Comparison of ENCODE assay signal across 28 cellular contexts in genomic region chr1:191086910-191087309, GRCh38.
"Had no signal": no experiment of that assay in that cellular context is flagged by ENCODE, and none has a peak within 500 bp of the region (broad histone marks: within the 10 kb centered on the region; RNA-seq: fewer than 3 reads in every experiment).

No MANE protein-coding gene starts in this region.

- H3K4me2 ChIP-seq: neural progenitor cell, smooth muscle cell had no signal

- ATAC-seq: natural killer cell; psoas muscle; right cardiac atrium; sciatic nerve; stimulated activated memory B cell treated with anti-CD40 and anti-IgM and Interleukin-4, amounts not matched to agents 10 μg/mL and 1 μg/mL and 100 μg/mL, for 72 hours; stimulated activated naive CD8-positive, alpha-beta T cell treated with anti-CD3 and anti-CD28 coated beads, Interleukin-15, amount 100 ng/mL, for 72 hours; stimulated activated naive CD8-positive, alpha-beta T cell treated with anti-CD3 and anti-CD28 coated beads, Interleukin-15, Interleukin-2, amounts not matched to agents 100 U/mL and 50 U/mL, for 24 hours; upper lobe of right lung had no signal

- H3K9me3 ChIP-seq: ovary, psoas muscle, suprapubic skin, testis, tibial artery, upper lobe of right lung, uterus had no signal

- DNase-seq: natural killer cell; occipital lobe; ovary; posterior cingulate gyrus; psoas muscle; right cardiac atrium; spleen; stimulated activated CD4-positive, alpha-beta T cell treated with anti-CD3 and anti-CD28 coated beads, Interleukin-12 subunit alpha, Interleukin-12 subunit beta, amount 100 ng/mL, for 4 hours; stimulated activated CD4-positive, alpha-beta T cell treated with anti-CD3 and anti-CD28 coated beads, Interleukin-1b, Interleukin-23, amount 100 ng/mL, for 48 hours; stimulated activated CD4-positive, alpha-beta T cell treated with anti-CD3 and anti-CD28 coated beads, Interleukin-4, amount 100 ng/mL, for 1 hour; stimulated activated CD4-positive, alpha-beta T cell treated with anti-CD3 and anti-CD28 coated beads, Interleukin-4, amount 100 ng/mL, for 4 hours; stimulated activated CD8-positive, alpha-beta memory T cell treated with anti-CD3 and anti-CD28 coated beads, Interleukin-4, amount 100 ng/mL, for 48 hours; stimulated activated naive CD4-positive, alpha-beta T cell; stimulated activated naive CD8-positive, alpha-beta T cell treated with anti-CD3 and anti-CD28 coated beads, Interleukin-15, amount 100 ng/mL, for 72 hours; stimulated activated naive CD8-positive, alpha-beta T cell treated with anti-CD3 and anti-CD28 coated beads, Interleukin-15, Interleukin-2, amounts not matched to agents 100 U/mL and 50 U/mL, for 24 hours; substantia nigra; testis; tibial artery; transverse colon; upper lobe of right lung; uterus had no signal

- H3K79me2 ChIP-seq: parathyroid adenoma had no signal

- H3K4me1 ChIP-seq: neural progenitor cell, parathyroid adenoma, psoas muscle, spleen, suprapubic skin, testis, tibial artery, transverse colon, upper lobe of right lung, uterus had no signal

- H3K36me3 ChIP-seq: neural progenitor cell, ovary, spleen, suprapubic skin, tibial artery, transverse colon, upper lobe of right lung, uterus had no signal

- H3K27ac ChIP-seq: neural progenitor cell, ovary, parathyroid adenoma, psoas muscle, skin epidermis, spleen, suprapubic skin, testis, tibial artery, transverse colon, upper lobe of right lung, uterus had no signal

- H2AFZ ChIP-seq: neural progenitor cell, parathyroid adenoma had no signal

- H3K9ac ChIP-seq: neural progenitor cell, parathyroid adenoma had no signal

- H3K4me3 ChIP-seq: neural progenitor cell, ovary, psoas muscle, skin epidermis, smooth muscle cell, spleen, suprapubic skin, testis, tibial artery, transverse colon, upper lobe of right lung, uterus had no signal

- H3K27me3 ChIP-seq: neural progenitor cell, ovary, spleen, suprapubic skin, testis, tibial artery, transverse colon, upper lobe of right lung, uterus had no signal
